1 cellular context compared by ENCODE assay signal in genomic region chr14:68518180-68518579, GRCh38.
TF ChIP-seq lines count a peak whose summit lies in the region.

No MANE protein-coding gene starts in this region.

TF ChIP-seq in H1, 55 proteins besides CTCF, POLR2A, EP300 and RAD21 (continued from another document):
- TF ChIP-seq CHD7 (IDR thresholded peaks at IDR 0.05; ENCODE audit: insufficient replicate concordance, low read length) (no peak), TAF1 (IDR thresholded peaks at IDR 0.05; ENCODE audit: low read depth, low read length) (no peak), JUN (IDR thresholded peaks at IDR 0.05; ENCODE audit: low read depth, low read length) (no peak), SIX5 (IDR thresholded peaks at IDR 0.05; ENCODE audit: low read depth, low read length) (no peak), CHD1 (IDR thresholded peaks at IDR 0.05; ENCODE audit: low read depth, low read length) (no peak), NANOG (IDR thresholded peaks at IDR 0.05; ENCODE audit: insufficient read depth, low read depth, low read length, poor library complexity, severe bottlenecking) (no peak)
